10 cellular contexts compared by ENCODE assay signal in the genomic region with DNA sequence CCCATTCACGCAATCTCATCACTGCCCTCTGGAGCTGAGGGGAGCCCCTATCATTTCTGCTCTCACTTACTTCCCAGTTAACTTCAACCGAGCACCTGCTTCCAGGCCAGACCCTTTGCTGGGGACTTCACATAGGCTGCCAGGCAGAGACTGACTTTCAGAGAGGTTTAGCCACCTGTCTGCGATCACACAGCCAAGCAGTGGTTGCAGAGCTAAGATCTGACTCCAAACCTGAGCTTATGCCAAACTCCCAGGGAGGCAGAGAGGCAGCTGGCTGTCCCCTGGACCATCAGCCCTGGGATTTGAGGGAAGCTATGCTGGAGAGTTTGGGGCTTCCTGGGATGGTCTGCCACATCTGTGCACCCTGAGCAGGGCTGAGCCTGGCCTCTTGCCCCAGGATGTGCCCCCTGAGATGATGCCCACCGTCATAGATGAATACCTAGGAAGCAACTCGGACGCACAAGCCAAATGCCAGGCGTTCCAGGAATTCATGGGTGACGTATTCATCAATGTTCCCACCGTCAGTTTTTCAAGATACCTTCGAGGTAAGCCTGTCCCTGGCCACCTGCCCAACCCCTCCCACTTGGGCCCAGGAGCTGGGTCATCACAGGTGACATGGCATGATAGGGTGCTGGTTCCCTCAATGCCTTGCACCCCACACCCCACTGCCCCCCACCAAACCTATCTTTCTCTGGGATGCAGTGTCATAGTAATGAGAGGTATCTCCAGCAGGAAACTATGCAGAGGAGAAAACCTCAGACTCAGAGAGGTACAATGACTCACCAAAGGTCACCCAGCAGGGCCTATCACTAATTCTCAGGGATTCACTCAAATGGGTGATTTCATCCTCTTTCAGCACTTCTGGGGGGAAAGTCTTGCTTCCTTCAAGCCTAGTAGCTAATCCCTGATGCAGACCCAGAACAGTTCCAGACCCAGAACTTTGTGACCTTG. TPM values are rescaled to one million over a fixed set of nuclear protein-coding genes. Genes with fewer than 3 reads are reported as not detected.
DNase-seq lines count a peak whose midpoint lies in the region; ATAC-seq lines count a peak whose summit lies in the region.
"Had no signal": no experiment of that assay in that cellular context is flagged by ENCODE, and none has a peak within 500 bp of the region (broad histone marks: within the 10 kb centered on the region; RNA-seq: fewer than 3 reads in every experiment).

No MANE protein-coding gene starts in this region.

- no peak overlapping the region for H3K4me3 ChIP-seq in GM23248
- H3K4me3 ChIP-seq: lung, pancreas had no signal

- no peaks in the 10 kb centered on the region for H3K9me2 ChIP-seq in GM23248 (ENCODE audit: insufficient read depth)

- ATAC-seq in HG02623 (IDR thresholded peaks at IDR 0.05; ENCODE audit: unreplicated experiment) = no peak
- ATAC-seq in GM19324 (IDR thresholded peaks at IDR 0.05; ENCODE audit: low FRiP score, unreplicated experiment) = no peak
- ATAC-seq: pancreas had no signal

- no peaks in the 10 kb centered on the region for H3K36me3 ChIP-seq in GM23248 (ENCODE audit: low read depth)
- H3K36me3 ChIP-seq: pancreas had no signal

- 59 to 68% methylated on average over 10 of the region's 10 CpGs for WGBS in GM23248 (ENCODE audit: low coverage in 1 of 2, low lambda C conversion rate in 2 of 2, missing lambda C conversion rate in 2 of 2), 2 experiments

- in situ Hi-C loops in GM23248 (cut with MboI) = loop anchor here (25.0 kb wide), 1 partner anchor 191 kb away; the partner anchor contains the start of genes B3GNT9, FBXL8, HSF4 and NOL3

- no peak overlapping the region for H3K4me2 ChIP-seq in GM23248 (ENCODE audit: unreplicated experiment)

- H3K27ac ChIP-seq in GM23248 = no peak overlapping the region
- H3K27ac ChIP-seq: pancreas had no signal

- 0 out of 2 replicates have a peak, but pooled peaks cover 6% of the 10 kb centered on the region for H3F3A ChIP-seq in GM23248 (ENCODE audit: insufficient read depth)

- H3K79me2 ChIP-seq in GM23248 (ENCODE audit: insufficient read depth) = no peaks in the 10 kb centered on the region

- H3K27me3 ChIP-seq in GM23248 (replicated peaks; ENCODE audit: insufficient read depth) = 0 out of 2 replicates have a peak, but pooled peaks cover 2% of the 10 kb centered on the region
- H3K27me3 ChIP-seq: pancreas had no signal

- no peak overlapping the region for H3K9ac ChIP-seq in GM23248

- DNase-seq in GM23248 (peak; percentile 66), RKO (ENCODE audit: low spot score) (peak; percentile 39), iris pigment epithelial cell (ENCODE audit: low read depth) (peak; percentile 74)
- DNase-seq: activated CD4-positive, alpha-beta T cell treated with anti-CD3 and anti-CD28 coated beads, Interleukin-2, amount 50 U/mL, for 48 hours; H7; NCI-H2029 treated with DMSO at 0.1 percent for 48 hours; pancreas had no signal

- no peaks in the 10 kb centered on the region for H3K9me3 ChIP-seq in GM23248 (ENCODE audit: low read depth)
- H3K9me3 ChIP-seq: pancreas had no signal

- peaks cover 8% of the 10 kb centered on the region; the same call in 1 of the 2 replicates for H3K4me1 ChIP-seq in GM23248 (ENCODE audit: insufficient read depth)
- H3K4me1 ChIP-seq: pancreas had no signal

- H4K20me1 ChIP-seq in GM23248 (ENCODE audit: insufficient read depth) = no peaks in the 10 kb centered on the region

- no peak overlapping the region for H2AFZ ChIP-seq in GM23248

RNA-seq across cellular contexts. Expression of gene CES3, which starts 10.0 kb away (rescaled TPM):
- not detected in 2 replicates for total RNA-seq in GM23248 (2014; rRNA removed; shearing (Covaris generic))
- not detected in 2 replicates for polyA plus RNA-seq in GM23248 (2016; fragmentation: Nextera tagmentation; extraction: Ambion mirVana)

RNA-seq across cellular contexts. Expression of gene CES4A, which starts 17.3 kb away (rescaled TPM):
- total RNA-seq in GM23248 (2014; rRNA removed; shearing (Covaris generic)) = 4.6 and 5.0 TPM in 2 replicates
- polyA plus RNA-seq in GM23248 (2016; fragmentation: Nextera tagmentation; extraction: Ambion mirVana) = 2.6 and 4.5 TPM in 2 replicates

RNA-seq across cellular contexts. Expression of gene CES2, which starts 35.7 kb away (rescaled TPM):
- total RNA-seq in GM23248 (2014; rRNA removed; shearing (Covaris generic)) = 32.3 and 46.8 TPM in 2 replicates
- 33.9 and 37.6 TPM in 2 replicates for polyA plus RNA-seq in GM23248 (2016; fragmentation: Nextera tagmentation; extraction: Ambion mirVana)

RNA-seq across cellular contexts. Expression of gene CIAO2B, which starts 36.8 kb away (rescaled TPM):
- total RNA-seq in GM23248 (2014; rRNA removed; shearing (Covaris generic)) = 76.1 and 111 TPM in 2 replicates
- polyA plus RNA-seq in GM23248 (2016; fragmentation: Nextera tagmentation; extraction: Ambion mirVana) = 173 and 182 TPM in 2 replicates

RNA-seq across cellular contexts. Expression of gene RRAD, which starts 45.7 kb away (rescaled TPM):
- 0.22 and 1.1 TPM in 2 replicates for total RNA-seq in GM23248 (2014; rRNA removed; shearing (Covaris generic))
- 0.70 and 0.76 TPM in 2 replicates for polyA plus RNA-seq in GM23248 (2016; fragmentation: Nextera tagmentation; extraction: Ambion mirVana)
